Comparison of ENCODE assay signal across 8 cellular contexts in genomic region chr3:46078712-46079400, GRCh38. TPM values are rescaled to one million over a fixed set of nuclear protein-coding genes. Genes with fewer than 3 reads are reported as not detected.
DNase-seq lines count a peak whose midpoint lies in the region; ATAC-seq and TF ChIP-seq lines count a peak whose summit lies in the region.

No MANE protein-coding gene starts in this region.

- CTCF ChIA-PET in PC-9 (lab: Charles Lee), result interaction anchor here (0.6 to 1.9 kb wide), 9 partner anchors 85 to 383 kb away, joined by 3 to 16 read pairs (median 5); no protein-coding TSS in a partner anchor

- H3K27ac ChIP-seq in PC-9 (no peak overlapping the region; the same call in 1 of the 2 replicates), esophagus squamous epithelium (no peak overlapping the region)

- peak; percentile 91 for TF ChIP-seq CTCF in BE2C (IDR thresholded peaks at IDR 0.05; ENCODE audit: low read depth, low read length)
- TF ChIP-seq CTCF in PC-9 (conservative IDR thresholded peaks at IDR 0.05), result peak; percentile 94
- peak; percentile 92 to 98 (median 97) for TF ChIP-seq CTCF in esophagus squamous epithelium (IDR thresholded peaks at IDR 0.05)

- peak; percentile 53 for ATAC-seq in GM21367 (IDR thresholded peaks at IDR 0.05; ENCODE audit: unreplicated experiment)
- ATAC-seq in natural killer cell treated with Interleukin-12 subunit alpha and Interleukin-12 subunit beta and Interleukin-15 and Interleukin-18, amount 100 ng/mL, for 72 hours, result peak; percentile 93 to 97
- peak; percentile 92 for ATAC-seq in stimulated activated memory B cell treated with anti-CD40 and anti-IgM and Interleukin-4, amounts not matched to agents 10 μg/mL and 1 μg/mL and 100 μg/mL, for 72 hours

- H3K27ac Mint-ChIP-seq in natural killer cell treated with Interleukin-12 subunit alpha and Interleukin-12 subunit beta and Interleukin-15 and Interleukin-18, amount 100 ng/mL, for 72 hours, result peak overlapping the region; percentile 64 to 87
- H3K27ac Mint-ChIP-seq in stimulated activated memory B cell treated with anti-CD40 and anti-IgM and Interleukin-4, amounts not matched to agents 10 μg/mL and 1 μg/mL and 100 μg/mL, for 72 hours, result no peak overlapping the region

- DNase-seq in BE2C (peak; percentile 79), Kasumi-1 (lab: John Stamatoyannopoulos, UW) (peak; percentile 88 to 93), PC-9 (peak; percentile 83 to 84), activated T-cell treated with anti-CD3 and anti-CD28 coated beads for 4 hours (peak; percentile 91), esophagus squamous epithelium (lab: John Stamatoyannopoulos, UW) (peak; percentile 35)
- DNase-seq in natural killer cell treated with Interleukin-12 subunit alpha and Interleukin-12 subunit beta and Interleukin-15 and Interleukin-18, amount 100 ng/mL, for 72 hours (ENCODE audit: low spot score), result peak; percentile 87

- H3K36me3 ChIP-seq in BE2C (no peaks in the 10 kb centered on the region), PC-9 (ENCODE audit: low read depth) (no peaks in the 10 kb centered on the region), esophagus squamous epithelium (no peaks in the 10 kb centered on the region)

- no peak for TF ChIP-seq POLR2A in esophagus squamous epithelium (IDR thresholded peaks at IDR 0.05)

- no peak overlapping the region for H2AFZ ChIP-seq in PC-9

- intact Hi-C loops in PC-9 (cut with micrococcal nuclease; ENCODE audit: unreplicated experiment), result loop anchor here (1.0 to 10.0 kb wide), 8 partner anchors 129 to 1044 kb away; partner anchors contain the start of genes CCR1 and LZTFL1
- intact Hi-C loops in esophagus squamous epithelium (cut with DNase I), result loop anchor here (2.0 kb wide), 1 partner anchor 140 kb away; no protein-coding TSS in a partner anchor

- H3K27me3 Mint-ChIP-seq in natural killer cell treated with Interleukin-12 subunit alpha and Interleukin-12 subunit beta and Interleukin-15 and Interleukin-18, amount 100 ng/mL, for 72 hours, result no peaks in the 10 kb centered on the region
- H3K27me3 Mint-ChIP-seq in stimulated activated memory B cell treated with anti-CD40 and anti-IgM and Interleukin-4, amounts not matched to agents 10 μg/mL and 1 μg/mL and 100 μg/mL, for 72 hours, result no peaks in the 10 kb centered on the region

- H3K79me2 ChIP-seq in PC-9 (ENCODE audit: low read depth), result no peaks in the 10 kb centered on the region

- no peaks in the 10 kb centered on the region for H3K27me3 ChIP-seq in BE2C
- H3K27me3 ChIP-seq in PC-9 (ENCODE audit: insufficient read depth, low read depth), result no peaks in the 10 kb centered on the region
- H3K27me3 ChIP-seq in esophagus squamous epithelium, result no peaks in the 10 kb centered on the region

- no TSS peak for BruUV-seq in PC-9 (replicated peaks; lab: Mats Ljungman, UMichigan)

- H3K9me3 Mint-ChIP-seq in natural killer cell treated with Interleukin-12 subunit alpha and Interleukin-12 subunit beta and Interleukin-15 and Interleukin-18, amount 100 ng/mL, for 72 hours, result no peaks in the 10 kb centered on the region
- H3K9me3 Mint-ChIP-seq in stimulated activated memory B cell treated with anti-CD40 and anti-IgM and Interleukin-4, amounts not matched to agents 10 μg/mL and 1 μg/mL and 100 μg/mL, for 72 hours, result no peaks in the 10 kb centered on the region

- no peak overlapping the region for H3K4me3 ChIP-seq in BE2C (ENCODE audit: low read depth, low read length)
- H3K4me3 ChIP-seq in PC-9, result no peak overlapping the region
- no peak overlapping the region for H3K4me3 ChIP-seq in esophagus squamous epithelium

- H4K20me1 ChIP-seq in PC-9 (ENCODE audit: insufficient read depth), result no peaks in the 10 kb centered on the region

- POLR2A ChIA-PET in PC-9 (lab: Charles Lee; ENCODE audit: unreplicated experiment), result interaction anchor here (0.5 kb wide), 1 partner anchor 445 kb away, joined by 8 read pairs; no protein-coding TSS in a partner anchor

- no peaks in the 10 kb centered on the region for H3K36me3 Mint-ChIP-seq in natural killer cell treated with Interleukin-12 subunit alpha and Interleukin-12 subunit beta and Interleukin-15 and Interleukin-18, amount 100 ng/mL, for 72 hours
- no peaks in the 10 kb centered on the region for H3K36me3 Mint-ChIP-seq in stimulated activated memory B cell treated with anti-CD40 and anti-IgM and Interleukin-4, amounts not matched to agents 10 μg/mL and 1 μg/mL and 100 μg/mL, for 72 hours

- H3K4me2 ChIP-seq in PC-9, result peak overlapping the region; percentile 35; the same call in 1 of the 2 replicates

- H3F3A ChIP-seq in PC-9 (ENCODE audit: insufficient read depth, low read depth), result peaks cover 33% of the 10 kb centered on the region

- no peak overlapping the region for H3K4me3 Mint-ChIP-seq in natural killer cell treated with Interleukin-12 subunit alpha and Interleukin-12 subunit beta and Interleukin-15 and Interleukin-18, amount 100 ng/mL, for 72 hours
- peak overlapping the region; percentile 58 for H3K4me3 Mint-ChIP-seq in stimulated activated memory B cell treated with anti-CD40 and anti-IgM and Interleukin-4, amounts not matched to agents 10 μg/mL and 1 μg/mL and 100 μg/mL, for 72 hours

- peaks cover 28 to 30% of the 10 kb centered on the region in 2 donors for H3K4me1 Mint-ChIP-seq in natural killer cell treated with Interleukin-12 subunit alpha and Interleukin-12 subunit beta and Interleukin-15 and Interleukin-18, amount 100 ng/mL, for 72 hours (ENCODE audit: low read depth in 2 of 2)
- H3K4me1 Mint-ChIP-seq in stimulated activated memory B cell treated with anti-CD40 and anti-IgM and Interleukin-4, amounts not matched to agents 10 μg/mL and 1 μg/mL and 100 μg/mL, for 72 hours, result peaks cover 13% of the 10 kb centered on the region

- 6 to 8% methylated on average over 11 of the region's 11 CpGs for WGBS in esophagus squamous epithelium, 2 donors

- H3K9me3 ChIP-seq in BE2C (no peaks in the 10 kb centered on the region), PC-9 (ENCODE audit: insufficient read depth, low read depth) (no peaks in the 10 kb centered on the region), esophagus squamous epithelium (no peaks in the 10 kb centered on the region)

- H3K4me1 ChIP-seq in BE2C, result no peaks in the 10 kb centered on the region
- peaks cover 49% of the 10 kb centered on the region for H3K4me1 ChIP-seq in PC-9 (replicated peaks; ENCODE audit: insufficient read depth)
- peaks cover 0 to 40% (median 4%) of the 10 kb centered on the region in 3 donors for H3K4me1 ChIP-seq in esophagus squamous epithelium

- H3K9me2 ChIP-seq in PC-9 (ENCODE audit: insufficient read depth), result no peaks in the 10 kb centered on the region

RNA-seq across cellular contexts. Expression of gene XCR1, which starts 51.6 kb away (rescaled TPM):
- not detected for polyA plus RNA-seq in BE2C (2012; ENCODE audit: insufficient read depth, insufficient read length, low read depth)
- total RNA-seq in PC-9 (2021) (0.13 and 0.18 TPM in 2 replicates), esophagus squamous epithelium (under 1 TPM in 3 of 4 donors, not detected in 1; 0.08 to 0.19 (median 0.12) TPM)
- total RNA-seq in natural killer cell treated with Interleukin-12 subunit alpha and Interleukin-12 subunit beta and Interleukin-15 and Interleukin-18, amount 100 ng/mL, for 72 hours, result not detected

Comparison
In these comparisons a context has a peak if more than half of its experiments do, and no peak if none do; other contexts are left out.
1. DNase-seq: peak in every context shown above with its lines; median percentile 91 in activated T-cell treated with anti-CD3 and anti-CD28 coated beads for 4 hours; 90 in Kasumi-1; 87 in natural killer cell treated with Interleukin-12 subunit alpha and Interleukin-12 subunit beta and Interleukin-15 and Interleukin-18, amount 100 ng/mL, for 72 hours; 84 in PC-9; 79 in BE2C; 35 in esophagus squamous epithelium.